Comparison of ENCODE assay signal across 8 cellular contexts in genomic region chr2:100260712-100261620, GRCh38.
DNase-seq lines count a peak whose midpoint lies in the region; ATAC-seq, FAIRE-seq and TF ChIP-seq lines count a peak whose summit lies in the region.

No MANE protein-coding gene starts in this region.

- H3K4me3 ChIP-seq in astrocyte of the cerebellum (ENCODE audit: low read depth, low read length) (no peak overlapping the region), right cardiac atrium (ENCODE audit: low read length) (no peak overlapping the region)

- peak; percentile 66 for TF ChIP-seq CTCF in astrocyte of the cerebellum (IDR thresholded peaks at IDR 0.05; ENCODE audit: low read depth, low read length, missing control alignments)

- WGBS in right cardiac atrium = 65% methylated on average over 15 of the region's 15 CpGs

- H3K4me1 ChIP-seq in right cardiac atrium (ENCODE audit: control insufficient read depth, insufficient read depth, low read length) = no peaks in the 10 kb centered on the region

- in situ Hi-C loops in astrocyte of the cerebellum (cut with HindIII; ENCODE audit: low sequenced_read_pairs) = no loop called here

- no peaks in the 10 kb centered on the region for H3K27me3 ChIP-seq in right cardiac atrium (ENCODE audit: control insufficient read depth, insufficient read depth)

- H3K9me3 ChIP-seq in right cardiac atrium (ENCODE audit: control insufficient read depth, low read length) = no peaks in the 10 kb centered on the region

- no peak for TF ChIP-seq POLR2A in GM12892 (IDR thresholded peaks at IDR 0.05; ENCODE audit: low read depth, low read length)

- FAIRE-seq in GM12892 (lab: Jason Lieb, UNC) = peak; percentile 60

- peak; percentile 87 for DNase-seq in AG20443 (ENCODE audit: low spot score)
- no peak for DNase-seq in GM12892 (ENCODE audit: insufficient read length)
- DNase-seq in NCI-H2171 (lab: John Stamatoyannopoulos, UW) = peak; percentile 59
- peak; percentile 76 for DNase-seq in astrocyte of the cerebellum (ENCODE audit: low read depth)
- DNase-seq in right cardiac atrium = peak; percentile 69 to 84 (median 84)
- DNase-seq in sciatic nerve (ENCODE audit: low spot score) = peak; percentile 82
- no peak for DNase-seq in stimulated activated CD4-positive, alpha-beta T cell treated with anti-CD3 and anti-CD28 coated beads, Interleukin-4, amount 100 ng/mL, for 4 hours

- intact Hi-C loops in right cardiac atrium (cut with DNase I) = no loop called here
- intact Hi-C loops in sciatic nerve (cut with DNase I) = loop anchor here (10.0 kb wide), 1 partner anchor 124 kb away; no protein-coding TSS in a partner anchor

- no peak overlapping the region for H3K27ac ChIP-seq in right cardiac atrium (ENCODE audit: low read length)

- peak; percentile 59 to 60 for ATAC-seq in right cardiac atrium
- ATAC-seq in sciatic nerve = peak; percentile 80
- ATAC-seq in HG02981 (IDR thresholded peaks at IDR 0.05; ENCODE audit: unreplicated experiment) = no peak

Comparison
In these comparisons a context has a peak if more than half of its experiments do, and no peak if none do; other contexts are left out.
1. DNase-seq: peak in AG20443 (single experiment), NCI-H2171 (single experiment), astrocyte of the cerebellum (single experiment), right cardiac atrium (3 of 3) and sciatic nerve (single experiment); none in GM12892 (single experiment) and stimulated activated CD4-positive, alpha-beta T cell treated with anti-CD3 and anti-CD28 coated beads, Interleukin-4, amount 100 ng/mL, for 4 hours (0 of 2).